Comparison of ENCODE assay signal across 8 cellular contexts in the genomic region with DNA sequence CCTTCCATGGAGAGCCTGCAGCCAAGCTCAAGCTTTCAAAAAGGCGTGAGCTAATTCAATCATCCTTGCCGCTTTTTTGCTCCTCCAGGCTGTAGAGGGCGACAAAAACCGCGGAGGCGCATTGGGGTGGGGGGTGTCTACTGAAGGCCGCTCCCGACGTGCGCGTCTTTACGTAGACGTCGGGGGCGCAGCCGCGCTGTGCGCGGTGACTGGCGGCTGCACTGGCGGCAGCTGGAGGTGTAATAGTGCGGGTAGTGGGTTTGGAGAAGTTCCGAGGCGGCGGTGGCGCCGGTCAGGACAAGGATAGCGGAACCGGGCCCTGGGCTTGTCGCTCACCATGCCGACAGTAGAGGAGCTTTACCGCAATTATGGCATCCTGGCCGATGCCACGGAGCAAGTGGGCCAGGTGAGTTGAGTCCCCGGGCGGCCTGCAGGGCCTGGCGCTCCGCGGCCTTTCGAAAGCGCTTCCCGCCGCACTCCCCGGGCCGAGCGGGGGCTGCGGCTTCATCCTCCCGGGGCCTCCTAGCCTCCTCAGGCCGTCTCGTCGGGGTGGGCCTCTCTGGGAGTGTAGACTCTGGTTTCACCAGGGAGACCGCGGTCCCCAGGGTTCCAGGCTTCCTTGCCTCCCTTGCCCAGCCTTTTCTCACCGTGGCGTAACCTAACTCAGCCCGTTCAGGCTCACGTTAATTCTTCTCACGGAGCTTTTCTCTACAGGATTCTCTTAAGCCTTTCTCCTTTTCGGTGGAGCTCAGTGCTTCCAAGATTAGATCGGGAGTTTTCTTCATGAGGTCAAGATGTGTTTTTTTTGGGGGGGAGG.
DNase-seq lines count a peak whose midpoint lies in the region; ATAC-seq and TF ChIP-seq lines count a peak whose summit lies in the region.

A gene (plus strand): TSS at position 206 of the 817 bp plus-strand sequence. CDS start 132 bp downstream, at position 338.

- peaks cover 47% of the 10 kb centered on the region for H3K4me1 Mint-ChIP-seq in activated naive CD4-positive, alpha-beta T cell treated with anti-CD3 and anti-CD28 coated beads, Interleukin-2, amount 10 ng/mL, durations not matched to agents 7 days and 5 days

- peak; percentile 65 for TF ChIP-seq POLR2A in NB4 (IDR thresholded peaks at IDR 0.05; ENCODE audit: extremely low read depth, insufficient read length)

- peak; percentile 90 for TF ChIP-seq CTCF in GM10248 (IDR thresholded peaks at IDR 0.05; ENCODE audit: control extremely low read depth, extremely low read depth, low read depth, missing control alignments)
- TF ChIP-seq CTCF in NB4 (IDR thresholded peaks at IDR 0.05; ENCODE audit: low read depth, low read length), result peak; percentile 50

- H3K27me3 Mint-ChIP-seq in activated naive CD4-positive, alpha-beta T cell treated with anti-CD3 and anti-CD28 coated beads, Interleukin-2, amount 10 ng/mL, durations not matched to agents 7 days and 5 days, result peaks cover 7% of the 10 kb centered on the region

- H3K9me3 ChIP-seq in SK-N-MC (ENCODE audit: low read depth, low read length), result no peaks in the 10 kb centered on the region

- peak within 1 kb of the TSS; percentile 96 for H3K4me3 Mint-ChIP-seq in activated naive CD4-positive, alpha-beta T cell treated with anti-CD3 and anti-CD28 coated beads, Interleukin-2, amount 10 ng/mL, durations not matched to agents 7 days and 5 days

- ATAC-seq in HG02571 (IDR thresholded peaks at IDR 0.05; ENCODE audit: unreplicated experiment), result peak; percentile 99

- peak within 1 kb of the TSS; percentile 90 for H3K27ac Mint-ChIP-seq in activated naive CD4-positive, alpha-beta T cell treated with anti-CD3 and anti-CD28 coated beads, Interleukin-2, amount 10 ng/mL, durations not matched to agents 7 days and 5 days

- H3K9me3 Mint-ChIP-seq in activated naive CD4-positive, alpha-beta T cell treated with anti-CD3 and anti-CD28 coated beads, Interleukin-2, amount 10 ng/mL, durations not matched to agents 7 days and 5 days, result no peaks in the 10 kb centered on the region

- peak within 1 kb of the TSS; percentile 96 for H3K9ac ChIP-seq in SK-N-MC (ENCODE audit: insufficient read length)

- DNase-seq in GM10248 (ENCODE audit: extremely low spot score) (peak; percentile 86), NB4 (ENCODE audit: low read depth) (peak; percentile 97), SK-N-MC (ENCODE audit: low read depth, low spot score) (peak; percentile 87), germinal center (ENCODE audit: low spot score) (peak; percentile 85), non-pigmented ciliary epithelial cell (ENCODE audit: low read depth) (peak; percentile 64), superior temporal gyrus (ENCODE audit: extremely low spot score) (peak; percentile 93)
- DNase-seq in activated naive CD4-positive, alpha-beta T cell treated with anti-CD3 and anti-CD28 coated beads, Interleukin-2, amount 10 ng/mL, durations not matched to agents 7 days and 5 days, result peak; percentile 95

- peaks cover under 1% of the 10 kb centered on the region; the same call in 1 of the 2 replicates for H3K36me3 ChIP-seq in SK-N-MC (ENCODE audit: insufficient read depth, low read length)

- peak within 1 kb of the TSS; percentile 57; the same call in 1 of the 2 replicates for H3K27ac ChIP-seq in SK-N-MC

- CTCF ChIA-PET in GM10248 (lab: Yijun Ruan, JAX), result interaction anchor here (0.6 to 3.2 kb wide), 41 partner anchors 9 to 540 kb away, joined by 3 to 36 read pairs (median 4); a partner anchor contains a TSS
- CTCF ChIA-PET in activated naive CD4-positive, alpha-beta T cell treated with anti-CD3 and anti-CD28 coated beads, Interleukin-2, amount 10 ng/mL, durations not matched to agents 7 days and 5 days (lab: Charles Lee), result interaction anchor here (0.6 to 2.4 kb wide), 8 partner anchors 11 to 260 kb away, joined by 3 to 14 read pairs (median 4); a partner anchor contains a TSS

- peaks cover 5% of the 10 kb centered on the region for H3K36me3 Mint-ChIP-seq in activated naive CD4-positive, alpha-beta T cell treated with anti-CD3 and anti-CD28 coated beads, Interleukin-2, amount 10 ng/mL, durations not matched to agents 7 days and 5 days

- H3K4me3 ChIP-seq in NB4 (ENCODE audit: low read depth, low read length) (peak within 1 kb of the TSS; percentile 76), SK-N-MC (peak within 1 kb of the TSS; percentile 88)

- POLR2A ChIA-PET in GM10248 (lab: Yijun Ruan, JAX), result interaction anchor here (0.6 to 1.0 kb wide), 2 partner anchors 10 to 368 kb away, joined by 3 read pairs; no protein-coding TSS in a partner anchor

Comparison
In these comparisons a context has a peak if more than half of its experiments do, and no peak if none do; other contexts are left out.
1. Peak in every context shown above with its lines: DNase-seq, ATAC-seq, H3K4me3 ChIP-seq and H3K27ac ChIP-seq.